ENCODE assay signal across 15 cellular contexts in the genomic region with DNA sequence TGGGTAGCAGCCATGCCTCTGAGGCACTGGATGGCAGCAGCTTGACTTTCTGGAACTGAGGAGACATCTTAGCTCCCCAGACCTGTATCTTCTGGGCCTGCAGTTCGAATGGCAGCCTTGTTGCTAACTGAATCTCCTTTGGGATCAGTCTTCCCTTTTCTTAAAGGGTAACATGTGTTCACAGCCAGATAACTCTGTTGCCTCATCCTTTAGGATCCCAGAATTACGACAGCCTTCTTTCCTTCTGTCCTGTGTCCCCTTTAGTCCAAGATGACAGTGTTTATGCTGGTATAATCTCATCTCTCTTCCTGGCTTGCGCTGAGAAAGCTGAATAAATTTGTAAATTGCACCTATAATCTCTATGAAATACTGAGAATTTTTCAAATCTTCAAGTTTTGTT. TPM values are rescaled to one million over a fixed set of nuclear protein-coding genes. Genes with fewer than 3 reads are reported as not detected.
DNase-seq lines count a peak whose midpoint lies in the region; ATAC-seq and TF ChIP-seq lines count a peak whose summit lies in the region.
"Had no signal": no experiment of that assay in that cellular context is flagged by ENCODE, and none has a peak within 500 bp of the region (broad histone marks: within the 10 kb centered on the region; RNA-seq: fewer than 3 reads in every experiment).

No MANE protein-coding gene starts in this region.

- peak overlapping the region; percentile 81 for H4K12ac ChIP-seq in trophoblast cell (ENCODE audit: low read depth, low read length)

- H3K9me3 ChIP-seq in OCI-LY7 (ENCODE audit: low read length) (no peaks in the 10 kb centered on the region), trophoblast cell (ENCODE audit: insufficient read depth, low read depth, low read length) (no peaks in the 10 kb centered on the region), body of pancreas (no peaks in the 10 kb centered on the region)

- H3K36me3 ChIP-seq in OCI-LY7 (ENCODE audit: insufficient read depth, low read length) (no peaks in the 10 kb centered on the region), trophoblast cell (ENCODE audit: control insufficient read depth in 1 of 2, insufficient read depth in 2 of 2, low read length in 2 of 2) (no peaks in the 10 kb centered on the region), body of pancreas (replicated peaks in 1 of 2; ENCODE audit: insufficient read depth in 1 of 2, low read depth in 2 of 2) (no peaks in the 10 kb centered on the region)

- no peaks in the 10 kb centered on the region for H3K79me1 ChIP-seq in trophoblast cell (ENCODE audit: low read length)

- no peaks in the 10 kb centered on the region for H3K27me3 Mint-ChIP-seq in T-cell
- H3K27me3 Mint-ChIP-seq: CD4-positive, alpha-beta memory T cell had no signal

- H3K23ac ChIP-seq in trophoblast cell (ENCODE audit: low read length) = no peak overlapping the region

- no peak overlapping the region for H3K4me3 Mint-ChIP-seq in T-cell
- H3K4me3 Mint-ChIP-seq: CD4-positive, alpha-beta memory T cell had no signal

- BruUV-seq in OCI-LY7 (replicated peaks; lab: Mats Ljungman, UMichigan) = TSS peak; percentile 30

- ATAC-seq in T-cell (replicated peaks in 1 of 4) (no peak), body of pancreas (no peak)

- no peaks in the 10 kb centered on the region for H3K9me2 ChIP-seq in OCI-LY7 (ENCODE audit: insufficient read depth, low read length)

- no peak for TF ChIP-seq POLR2A in body of pancreas (IDR thresholded peaks at IDR 0.05)

- H4K8ac ChIP-seq in trophoblast cell (ENCODE audit: low read depth, low read length) = no peak overlapping the region

- TF ChIP-seq CTCF in OCI-LY7 (conservative IDR thresholded peaks at IDR 0.05; ENCODE audit: low read length) (no peak), body of pancreas (IDR thresholded peaks at IDR 0.05) (no peak)

- CTCF ChIA-PET in OCI-LY7 (lab: Charles Lee; ENCODE audit: unreplicated experiment) (no interaction called here), T-cell (lab: Charles Lee) (interaction anchor here in 1 of 2 donors (0.7 kb wide), 1 partner anchor 159 kb away, joined by 4 read pairs; no protein-coding TSS in a partner anchor)

- H3K27ac ChIP-seq in OCI-LY7 (ENCODE audit: low read depth, low read length, poor library complexity, severe bottlenecking) = no peak overlapping the region
- no peak overlapping the region for H3K27ac ChIP-seq in trophoblast cell (ENCODE audit: low read depth, low read length)
- H3K27ac ChIP-seq in body of pancreas = no peak overlapping the region
- H3K27ac ChIP-seq: 22Rv1 had no signal

- no peaks in the 10 kb centered on the region for H4K20me1 ChIP-seq in OCI-LY7 (ENCODE audit: insufficient read depth, low read length)

- POLR2A ChIA-PET in OCI-LY7 (lab: Charles Lee) = interaction anchor here (0.7 kb wide), 3 partner anchors 48 to 775 kb away, joined by 3 to 6 read pairs (median 3); no protein-coding TSS in a partner anchor
- POLR2A ChIA-PET in T-cell (lab: Charles Lee) = no interaction called here

- H3K4me3 ChIP-seq in OCI-LY7 (ENCODE audit: low read depth, low read length, poor library complexity, severe bottlenecking) (no peak overlapping the region), trophoblast cell (ENCODE audit: low read depth, low read length) (no peak overlapping the region), body of pancreas (no peak overlapping the region)

- H2AFZ ChIP-seq in OCI-LY7 (ENCODE audit: low read length) (no peak overlapping the region), trophoblast cell (ENCODE audit: insufficient read depth, low read length, poor library complexity) (no peak overlapping the region)

- intact Hi-C loops in OCI-LY7 (cut with micrococcal nuclease; ENCODE audit: unreplicated experiment) = no loop called here
- intact Hi-C loops in body of pancreas (cut with DNase I) = no loop called here

- H3K14ac ChIP-seq in trophoblast cell (ENCODE audit: low read length) = no peak overlapping the region

- no peak overlapping the region for H3K4ac ChIP-seq in trophoblast cell (ENCODE audit: low read depth, low read length)

- peak overlapping the region; percentile 2 for H2BK12ac ChIP-seq in trophoblast cell (ENCODE audit: low read length)

- H4K91ac ChIP-seq in trophoblast cell (ENCODE audit: low read depth, low read length) = no peak overlapping the region

- no peak overlapping the region for H2BK120ac ChIP-seq in trophoblast cell (ENCODE audit: insufficient read depth, low read length, poor library complexity)

- no peaks in the 10 kb centered on the region for H3K36me3 Mint-ChIP-seq in T-cell
- H3K36me3 Mint-ChIP-seq: CD4-positive, alpha-beta memory T cell had no signal

- H3K4me2 ChIP-seq in OCI-LY7 (ENCODE audit: low read length) = no peak overlapping the region
- H3K4me2 ChIP-seq in trophoblast cell (ENCODE audit: low read length) = no peak overlapping the region

- H3K4me1 ChIP-seq in OCI-LY7 (ENCODE audit: insufficient read depth, low read length, poor library complexity, severe bottlenecking) (no peaks in the 10 kb centered on the region), trophoblast cell (ENCODE audit: control insufficient read depth in 1 of 2, insufficient read depth in 2 of 2, low read length in 2 of 2) (peaks cover 0 to 2% of the 10 kb centered on the region in 2 experiments), body of pancreas (no peaks in the 10 kb centered on the region)

- H3K9ac ChIP-seq in trophoblast cell (ENCODE audit: low read length) = no peak overlapping the region

- no peaks in the 10 kb centered on the region for H3K27me3 ChIP-seq in trophoblast cell (ENCODE audit: insufficient read depth, low read length)
- H3K27me3 ChIP-seq in body of pancreas = no peaks in the 10 kb centered on the region

- DNase-seq in DMS 273 (lab: John Stamatoyannopoulos, UW; ENCODE audit: unreplicated experiment) (peak; percentile 3), DMS 273 treated with DMSO at 0.1 percent for 48 hours (lab: John Stamatoyannopoulos, UW) (no peak), OCI-LY7 (ENCODE audit: low spot score) (no peak), fibroblast of gingiva (ENCODE audit: low read depth) (peak; percentile 52), trophoblast cell (no peak), T-cell (no peak), body of pancreas (no peak), AG08396 (ENCODE audit: low spot score) (no peak)
- DNase-seq: CD4-positive, alpha-beta memory T cell; KG1; NCI-H1436 treated with DMSO at 0.1 percent for 48 hours; NCI-H2029; NCI-H345; NCI-H524 treated with DMSO at 0.1 percent for 48 hours had no signal

- H2BK5ac ChIP-seq in trophoblast cell (ENCODE audit: low read depth, low read length, poor library complexity) = no peak overlapping the region

- H3K4me1 Mint-ChIP-seq in T-cell = no peaks in the 10 kb centered on the region
- H3K4me1 Mint-ChIP-seq: CD4-positive, alpha-beta memory T cell had no signal

- H3K18ac ChIP-seq in trophoblast cell (ENCODE audit: low read length) = no peak overlapping the region

- H3K79me2 ChIP-seq in OCI-LY7 (ENCODE audit: insufficient read depth, low read depth, low read length) = no peaks in the 10 kb centered on the region
- H3K79me2 ChIP-seq in trophoblast cell (ENCODE audit: control insufficient read depth, insufficient read depth, low read length, poor library complexity) = no peaks in the 10 kb centered on the region

- H2AK5ac ChIP-seq in trophoblast cell (ENCODE audit: low read length) = no peak overlapping the region

- no peak overlapping the region for H3K27ac Mint-ChIP-seq in T-cell

- no CpG with 5 or more reads among the region's 3 CpGs for WGBS in trophoblast cell (ENCODE audit: extremely low coverage, insufficient coverage, insufficient read length)
- WGBS in body of pancreas, 2 donors = 84 to 89% methylated on average over 3 of the region's 3 CpGs

- no peaks in the 10 kb centered on the region for H3K9me3 Mint-ChIP-seq in T-cell
- H3K9me3 Mint-ChIP-seq: CD4-positive, alpha-beta memory T cell had no signal

RNA-seq across cellular contexts. Expression of a gene that starts 9.1 kb away (rescaled TPM):
- 26.9 and 37.0 TPM in 2 replicates for total RNA-seq in OCI-LY7 (2014; rRNA removed; shearing (Covaris generic))
- 77.8 and 86.9 TPM in 2 replicates for total RNA-seq in OCI-LY7 (2022)
- polyA plus RNA-seq in trophoblast cell (2013) = 21.3 and 22.4 TPM in 2 replicates
- total RNA-seq in T-cell = 10 to 100 TPM; 41.8 to 68.0 (median 46.5) TPM
- 10 to 100 TPM; 20.8 to 29.0 TPM for total RNA-seq in body of pancreas

RNA-seq across cellular contexts. Expression of a gene that starts 32.5 kb away (rescaled TPM):
- total RNA-seq in OCI-LY7 (2014; rRNA removed; shearing (Covaris generic)) = 30.8 and 31.8 TPM in 2 replicates
- total RNA-seq in OCI-LY7 (2022) = 20.7 and 30.3 TPM in 2 replicates
- 7.8 and 8.2 TPM in 2 replicates for polyA plus RNA-seq in trophoblast cell (2013)
- 10 to 100 TPM; 12.7 to 28.4 (median 18.3) TPM for total RNA-seq in T-cell
- total RNA-seq in body of pancreas = 10 to 100 TPM; 10.5 to 13.5 TPM

Comparison
In these comparisons a context has a peak if more than half of its experiments do, and no peak if none do; other contexts are left out.
1. DNase-seq: peak in DMS 273 (single experiment) and fibroblast of gingiva (single experiment); none in DMS 273 treated with DMSO at 0.1 percent for 48 hours (single experiment), OCI-LY7 (single experiment), trophoblast cell (0 of 2), T-cell (0 of 34), body of pancreas (0 of 4) and AG08396 (single experiment).